Comparison of ENCODE assay signal across 1 cellular context in genomic region chr19:6417713-6418561, GRCh38.
A peak's percentile ranks its signal among the peaks of the same experiment; 100 is the strongest.
TF ChIP-seq lines count a peak whose summit lies in the region.

No MANE protein-coding gene starts in this region.

TF ChIP-seq in GM12878, 131 proteins besides CTCF, POLR2A, EP300 and RAD21:
- TF ChIP-seq USF2 (IDR thresholded peaks at IDR 0.05; ENCODE audit: borderline replicate concordance, low read depth, low read length) (no peak), POLR2AphosphoS5 (IDR thresholded peaks at IDR 0.05; ENCODE audit: low read length) (peak; percentile 12; the same call in 1 of the 2 replicates), SMAD5 (IDR thresholded peaks at IDR 0.05; ENCODE audit: low read depth) (no peak)
